In genomic region chr5:160181965-160182622, GRCh38 we compare ENCODE assay signal across 2 cellular contexts.
TF ChIP-seq lines count a peak whose summit lies in the region.

No MANE protein-coding gene starts in this region.

TF ChIP-seq in SK-N-SH, 30 proteins besides CTCF, POLR2A, EP300 and RAD21 (continued from another document):
- TF ChIP-seq USF1 (IDR thresholded peaks at IDR 0.05; ENCODE audit: borderline replicate concordance, low read depth) (no peak), FOXM1 (IDR thresholded peaks at IDR 0.05; ENCODE audit: low read depth) (no peak), IRF3 (IDR thresholded peaks at IDR 0.05; ENCODE audit: low read depth, low read length) (no peak), PBX3 (IDR thresholded peaks at IDR 0.05) (no peak), USF2 (IDR thresholded peaks at IDR 0.05; ENCODE audit: borderline replicate concordance, low read depth, low read length) (no peak), TCF12 (IDR thresholded peaks at IDR 0.05) (no peak), YY1 (IDR thresholded peaks at IDR 0.05; ENCODE audit: low read depth) (no peak), SMC3 (IDR thresholded peaks at IDR 0.05; ENCODE audit: low read depth, low read length) (no peak), GABPA (IDR thresholded peaks at IDR 0.05; ENCODE audit: low read depth) (no peak), JUND (IDR thresholded peaks at IDR 0.05) (no peak), MXI1 (IDR thresholded peaks at IDR 0.05; ENCODE audit: low read depth, low read length) (no peak), SIN3A (IDR thresholded peaks at IDR 0.05; ENCODE audit: borderline replicate concordance, low read depth, low read length) (no peak), ELF1 (IDR thresholded peaks at IDR 0.05) (no peak)
- TF ChIP-seq, protein P1, sequence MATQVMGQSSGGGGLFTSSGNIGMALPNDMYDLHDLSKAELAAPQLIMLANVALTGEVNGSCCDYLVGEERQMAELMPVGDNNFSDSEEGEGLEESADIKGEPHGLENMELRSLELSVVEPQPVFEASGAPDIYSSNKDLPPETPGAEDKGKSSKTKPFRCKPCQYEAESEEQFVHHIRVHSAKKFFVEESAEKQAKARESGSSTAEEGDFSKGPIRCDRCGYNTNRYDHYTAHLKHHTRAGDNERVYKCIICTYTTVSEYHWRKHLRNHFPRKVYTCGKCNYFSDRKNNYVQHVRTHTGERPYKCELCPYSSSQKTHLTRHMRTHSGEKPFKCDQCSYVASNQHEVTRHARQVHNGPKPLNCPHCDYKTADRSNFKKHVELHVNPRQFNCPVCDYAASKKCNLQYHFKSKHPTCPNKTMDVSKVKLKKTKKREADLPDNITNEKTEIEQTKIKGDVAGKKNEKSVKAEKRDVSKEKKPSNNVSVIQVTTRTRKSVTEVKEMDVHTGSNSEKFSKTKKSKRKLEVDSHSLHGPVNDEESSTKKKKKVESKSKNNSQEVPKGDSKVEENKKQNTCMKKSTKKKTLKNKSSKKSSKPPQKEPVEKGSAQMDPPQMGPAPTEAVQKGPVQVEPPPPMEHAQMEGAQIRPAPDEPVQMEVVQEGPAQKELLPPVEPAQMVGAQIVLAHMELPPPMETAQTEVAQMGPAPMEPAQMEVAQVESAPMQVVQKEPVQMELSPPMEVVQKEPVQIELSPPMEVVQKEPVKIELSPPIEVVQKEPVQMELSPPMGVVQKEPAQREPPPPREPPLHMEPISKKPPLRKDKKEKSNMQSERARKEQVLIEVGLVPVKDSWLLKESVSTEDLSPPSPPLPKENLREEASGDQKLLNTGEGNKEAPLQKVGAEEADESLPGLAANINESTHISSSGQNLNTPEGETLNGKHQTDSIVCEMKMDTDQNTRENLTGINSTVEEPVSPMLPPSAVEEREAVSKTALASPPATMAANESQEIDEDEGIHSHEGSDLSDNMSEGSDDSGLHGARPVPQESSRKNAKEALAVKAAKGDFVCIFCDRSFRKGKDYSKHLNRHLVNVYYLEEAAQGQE (IDR thresholded peaks at IDR 0.05; ENCODE audit: low read depth, low read length): no peak
- TF ChIP-seq, protein P2, sequence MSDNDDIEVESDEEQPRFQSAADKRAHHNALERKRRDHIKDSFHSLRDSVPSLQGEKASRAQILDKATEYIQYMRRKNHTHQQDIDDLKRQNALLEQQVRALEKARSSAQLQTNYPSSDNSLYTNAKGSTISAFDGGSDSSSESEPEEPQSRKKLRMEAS (IDR thresholded peaks at IDR 0.05; ENCODE audit: low read depth): no peak

TF ChIP-seq in SK-N-SH treated with all-trans-retinoic acid at 6 μM for 48 hours, 23 proteins besides CTCF, POLR2A, EP300 and RAD21 (continued from another document):
- TF ChIP-seq TSHZ2 (CRISPR knock-in tag; IDR thresholded peaks at IDR 0.05) (no peak), CREB5 (CRISPR knock-in tag; IDR thresholded peaks at IDR 0.05; ENCODE audit: low read depth) (no peak), ZNF70 (CRISPR knock-in tag; IDR thresholded peaks at IDR 0.05) (no peak), SNAI2 (CRISPR knock-in tag; IDR thresholded peaks at IDR 0.05) (no peak), BACH2 (CRISPR knock-in tag; IDR thresholded peaks at IDR 0.05; ENCODE audit: borderline replicate concordance) (no peak), TCF4 (CRISPR knock-in tag; IDR thresholded peaks at IDR 0.05; ENCODE audit: borderline replicate concordance) (no peak), ZNF8 (CRISPR knock-in tag; IDR thresholded peaks at IDR 0.05) (no peak), TOX (CRISPR knock-in tag; IDR thresholded peaks at IDR 0.05; ENCODE audit: borderline replicate concordance) (no peak), ZC3H10 (CRISPR knock-in tag; IDR thresholded peaks at IDR 0.05) (no peak), ESRRG (CRISPR knock-in tag; IDR thresholded peaks at IDR 0.05) (no peak), CSDC2 (CRISPR knock-in tag; IDR thresholded peaks at IDR 0.05) (no peak), GLIS3 (CRISPR knock-in tag; IDR thresholded peaks at IDR 0.05) (no peak)
- TF ChIP-seq, protein P3, sequence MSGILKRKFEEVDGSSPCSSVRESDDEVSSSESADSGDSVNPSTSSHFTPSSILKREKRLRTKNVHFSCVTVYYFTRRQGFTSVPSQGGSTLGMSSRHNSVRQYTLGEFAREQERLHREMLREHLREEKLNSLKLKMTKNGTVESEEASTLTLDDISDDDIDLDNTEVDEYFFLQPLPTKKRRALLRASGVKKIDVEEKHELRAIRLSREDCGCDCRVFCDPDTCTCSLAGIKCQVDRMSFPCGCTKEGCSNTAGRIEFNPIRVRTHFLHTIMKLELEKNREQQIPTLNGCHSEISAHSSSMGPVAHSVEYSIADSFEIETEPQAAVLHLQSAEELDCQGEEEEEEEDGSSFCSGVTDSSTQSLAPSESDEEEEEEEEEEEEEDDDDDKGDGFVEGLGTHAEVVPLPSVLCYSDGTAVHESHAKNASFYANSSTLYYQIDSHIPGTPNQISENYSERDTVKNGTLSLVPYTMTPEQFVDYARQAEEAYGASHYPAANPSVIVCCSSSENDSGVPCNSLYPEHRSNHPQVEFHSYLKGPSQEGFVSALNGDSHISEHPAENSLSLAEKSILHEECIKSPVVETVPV (CRISPR knock-in tag; IDR thresholded peaks at IDR 0.05): no peak
- TF ChIP-seq, protein P4, sequence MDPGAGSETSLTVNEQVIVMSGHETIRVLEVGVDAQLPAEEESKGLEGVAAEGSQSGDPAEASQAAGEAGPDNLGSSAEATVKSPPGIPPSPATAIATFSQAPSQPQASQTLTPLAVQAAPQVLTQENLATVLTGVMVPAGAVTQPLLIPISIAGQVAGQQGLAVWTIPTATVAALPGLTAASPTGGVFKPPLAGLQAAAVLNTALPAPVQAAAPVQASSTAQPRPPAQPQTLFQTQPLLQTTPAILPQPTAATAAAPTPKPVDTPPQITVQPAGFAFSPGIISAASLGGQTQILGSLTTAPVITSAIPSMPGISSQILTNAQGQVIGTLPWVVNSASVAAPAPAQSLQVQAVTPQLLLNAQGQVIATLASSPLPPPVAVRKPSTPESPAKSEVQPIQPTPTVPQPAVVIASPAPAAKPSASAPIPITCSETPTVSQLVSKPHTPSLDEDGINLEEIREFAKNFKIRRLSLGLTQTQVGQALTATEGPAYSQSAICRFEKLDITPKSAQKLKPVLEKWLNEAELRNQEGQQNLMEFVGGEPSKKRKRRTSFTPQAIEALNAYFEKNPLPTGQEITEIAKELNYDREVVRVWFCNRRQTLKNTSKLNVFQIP (CRISPR knock-in tag; IDR thresholded peaks at IDR 0.05; ENCODE audit: borderline replicate concordance, low read depth): no peak
TF ChIP-seq in SK-N-SH treated with all-trans-retinoic acid at 6 μM for 48 hours: peak in this region for 0.
